In genomic region chr4:184153781-184154542, GRCh38 we compare ENCODE assay signal across 24 cellular contexts.
A peak's percentile ranks its signal among the peaks of the same experiment; 100 is the strongest.
DNase-seq lines count a peak whose midpoint lies in the region; ATAC-seq, FAIRE-seq and TF ChIP-seq lines count a peak whose summit lies in the region.
"Had no signal": no experiment of that assay in that cellular context is flagged by ENCODE, and none has a peak within 500 bp of the region (broad histone marks: within the 10 kb centered on the region; RNA-seq: fewer than 3 reads in every experiment).

No MANE protein-coding gene starts in this region.

- H3K4me1 Mint-ChIP-seq in activated T-cell treated with anti-CD3 and anti-CD28 coated beads, Interleukin-2, amount 50 U/mL, for 72 hours (ENCODE audit: low read depth): no peaks in the 10 kb centered on the region
- H3K4me1 Mint-ChIP-seq: GM23338 had no signal

- H3K9me3 Mint-ChIP-seq in activated T-cell treated with anti-CD3 and anti-CD28 coated beads, Interleukin-2, amount 50 U/mL, for 72 hours: no peaks in the 10 kb centered on the region
- H3K9me3 Mint-ChIP-seq: GM23338 had no signal

- no peak overlapping the region for H3K27ac Mint-ChIP-seq in activated T-cell treated with anti-CD3 and anti-CD28 coated beads, Interleukin-2, amount 50 U/mL, for 72 hours
- H3K27ac Mint-ChIP-seq: CD4-positive, CD25-positive, alpha-beta regulatory T cell; GM23338 had no signal

- H3K9me3 ChIP-seq in K562 (replicated peaks; ENCODE audit: control insufficient read depth, insufficient read depth, low read depth, low read length): no peaks in the 10 kb centered on the region
- H3K9me3 ChIP-seq in esophagus squamous epithelium: no peaks in the 10 kb centered on the region
- H3K9me3 ChIP-seq in HepG2 (ENCODE audit: low read length): no peaks in the 10 kb centered on the region
- H3K9me3 ChIP-seq: A549, SJCRH30 had no signal

- TF ChIP-seq RAD21 in K562 (CRISPR knock-in tag; conservative IDR thresholded peaks at IDR 0.05 in 1 of 2, IDR thresholded peaks at IDR 0.05 in 1 of 2): no peak
- no peak for TF ChIP-seq RAD21 in HepG2 (CRISPR knock-in tag; IDR thresholded peaks at IDR 0.05)

- no peaks in the 10 kb centered on the region for H3K36me3 ChIP-seq in K562 (ENCODE audit: control insufficient read depth, insufficient read depth, low read length)
- H3K36me3 ChIP-seq in esophagus squamous epithelium: no peaks in the 10 kb centered on the region
- H3K36me3 ChIP-seq in HepG2 (replicated peaks in 1 of 2; ENCODE audit: control insufficient read depth in 1 of 2, insufficient read depth in 2 of 2, low read length in 2 of 2): no peaks in the 10 kb centered on the region
- H3K36me3 ChIP-seq: SJCRH30 had no signal

- no peak for DNase-seq in K562 (ENCODE audit: extremely low read depth in 1 of 4, low spot score in 3 of 4)
- no peak for DNase-seq in esophagus squamous epithelium (lab: John Stamatoyannopoulos, UW)
- no peak for DNase-seq in HepG2 (ENCODE audit: low spot score)
- peak; percentile 47 for DNase-seq in superior temporal gyrus (ENCODE audit: extremely low spot score)
- no peak for DNase-seq in T-helper 1 cell
- DNase-seq in activated T-cell treated with anti-CD3 and anti-CD28 coated beads, Interleukin-2, amount 50 U/mL, for 72 hours: no peak
- no peak for DNase-seq in NCI-H510A treated with DMSO at 0.1 percent for 48 hours (lab: John Stamatoyannopoulos, UW)
- DNase-seq: CD4-positive, CD25-positive, alpha-beta regulatory T cell; DMS79; KG1; NCI-H1092 treated with DMSO at 0.1 percent for 48 hours; NCI-H146; NCI-H2029 treated with DMSO at 0.1 percent for 48 hours; NCI-H226; NCI-H524; NCI-H774; NK-92 treated with Interleukin-12 subunit alpha and Interleukin-12 subunit beta, amount 100 ng/mL, for 24 hours; SJCRH30 had no signal

- FAIRE-seq in K562 (lab: Jason Lieb, UNC) (no peak), HepG2 (lab: Jason Lieb, UNC) (no peak)
- FAIRE-seq: A549 had no signal

- intact Hi-C loops in K562 (cut with micrococcal nuclease) (no loop called here), esophagus squamous epithelium (cut with DNase I) (no loop called here), HepG2 (cut with micrococcal nuclease; ENCODE audit: unreplicated experiment) (no loop called here)

- no peak for ATAC-seq in K562
- ATAC-seq in HepG2: no peak
- ATAC-seq in activated T-cell treated with anti-CD3 and anti-CD28 coated beads, Interleukin-2, amount 50 U/mL, for 72 hours (replicated peaks in 1 of 2): no peak
- ATAC-seq in GM21717 (IDR thresholded peaks at IDR 0.05; ENCODE audit: unreplicated experiment): no peak
- ATAC-seq: A549, GM23338, HCT116 had no signal

- TF ChIP-seq CTCF in K562 (IDR thresholded peaks at IDR 0.05 in 2 of 3, conservative IDR thresholded peaks at IDR 0.05 in 1 of 3; ENCODE audit: insufficient read depth in 2 of 3, low read depth in 1 of 3, low read length in 3 of 3) (no peak), esophagus squamous epithelium (IDR thresholded peaks at IDR 0.05) (no peak), HepG2 (CRISPR knock-in tag; IDR thresholded peaks at IDR 0.05) (no peak)

- H3K9ac ChIP-seq in K562 (ENCODE audit: insufficient read depth in 1 of 2, low read depth in 2 of 2, low read length in 2 of 2): no peak overlapping the region
- H3K9ac ChIP-seq in HepG2 (ENCODE audit: insufficient read depth, low read depth, low read length): no peak overlapping the region

- H3K4me2 ChIP-seq in K562 (ENCODE audit: insufficient read depth, low read length) (no peak overlapping the region), HepG2 (ENCODE audit: low read depth, low read length) (no peak overlapping the region)
- H3K4me2 ChIP-seq: A549, GM23338 had no signal

- CTCF ChIA-PET in K562 (lab: Yijun Ruan, JAX; ENCODE audit: low intra/inter-chr PET ratio): no interaction called here
- CTCF ChIA-PET in HepG2 (lab: Yijun Ruan, JAX; ENCODE audit: low intra/inter-chr PET ratio, low total read pairs): no interaction called here

- no peaks in the 10 kb centered on the region for H4K20me1 ChIP-seq in K562 (replicated peaks; ENCODE audit: control insufficient read depth, insufficient read depth, low read length)
- no peaks in the 10 kb centered on the region for H4K20me1 ChIP-seq in HepG2 (ENCODE audit: insufficient read depth, low read length)

- no peak overlapping the region for H3K4me3 Mint-ChIP-seq in activated T-cell treated with anti-CD3 and anti-CD28 coated beads, Interleukin-2, amount 50 U/mL, for 72 hours
- H3K4me3 Mint-ChIP-seq: CD4-positive, CD25-positive, alpha-beta regulatory T cell; GM23338 had no signal

- BruUV-seq in K562 (replicated peaks; lab: Mats Ljungman, UMichigan) (no TSS peak), HepG2 (replicated peaks; lab: Mats Ljungman, UMichigan) (no TSS peak)

- H3K79me2 ChIP-seq in K562 (ENCODE audit: control insufficient read depth, insufficient read depth, low read length) (no peaks in the 10 kb centered on the region), HepG2 (ENCODE audit: insufficient read depth, low read length) (no peaks in the 10 kb centered on the region)

- no peaks in the 10 kb centered on the region for H3K9me1 ChIP-seq in K562 (ENCODE audit: control insufficient read depth, insufficient read depth, low read length)

- H3K4me3 ChIP-seq in K562 (no peak overlapping the region), esophagus squamous epithelium (no peak overlapping the region), HepG2 (replicated peaks in 1 of 3; ENCODE audit: insufficient read depth in 1 of 3, low read depth in 2 of 3, low read length in 3 of 3) (no peak overlapping the region)
- H3K4me3 ChIP-seq: A549, GM23338, SJCRH30 had no signal

- no peak overlapping the region for H2AFZ ChIP-seq in K562 (ENCODE audit: low read depth, low read length)
- no peak overlapping the region for H2AFZ ChIP-seq in HepG2 (ENCODE audit: low read length)
- H2AFZ ChIP-seq: GM23338 had no signal

- H3K4me1 ChIP-seq in K562 (replicated peaks in 1 of 2; ENCODE audit: control insufficient read depth in 2 of 2, insufficient read depth in 2 of 2, low read length in 2 of 2) (no peaks in the 10 kb centered on the region; a peak in 1 of 5 replicates), esophagus squamous epithelium (peaks cover 0 to 35% (median 5%) of the 10 kb centered on the region in 3 donors), HepG2 (ENCODE audit: insufficient read depth, low read length) (peaks cover 10% of the 10 kb centered on the region)
- H3K4me1 ChIP-seq: A549, SJCRH30 had no signal

- WGBS in K562 (ENCODE audit: insufficient coverage, low coverage, missing lambda C conversion rate): 5% methylated on average over 12 of the region's 12 CpGs
- WGBS in esophagus squamous epithelium, 2 donors: 52 to 74% methylated on average over 12 of the region's 12 CpGs
- 50% methylated on average over 12 of the region's 12 CpGs for WGBS in HepG2 (ENCODE audit: low lambda C conversion rate)

- peaks cover 16% of the 10 kb centered on the region for H3K27me3 Mint-ChIP-seq in activated T-cell treated with anti-CD3 and anti-CD28 coated beads, Interleukin-2, amount 50 U/mL, for 72 hours (ENCODE audit: low read depth)

- TF ChIP-seq EP300 in K562 (IDR thresholded peaks at IDR 0.05; ENCODE audit: low read length) (no peak), HepG2 (IDR thresholded peaks at IDR 0.05; ENCODE audit: low read depth in 2 of 2, low read length in 2 of 2) (no peak), HepG2 (CRISPR knock-in tag; IDR thresholded peaks at IDR 0.05; ENCODE audit: borderline replicate concordance) (no peak)

- no peak overlapping the region for H3K27ac ChIP-seq in K562 (ENCODE audit: extremely low read depth, low read depth, low read length)
- H3K27ac ChIP-seq in esophagus squamous epithelium: peak overlapping the region; percentile 56 to 77 (median 69)
- no peak overlapping the region for H3K27ac ChIP-seq in HepG2 (ENCODE audit: extremely low read length, insufficient read depth, low read length)
- H3K27ac ChIP-seq: A549, HL-60, RWPE1, SJCRH30 had no signal

- no peaks in the 10 kb centered on the region for H3K36me3 Mint-ChIP-seq in activated T-cell treated with anti-CD3 and anti-CD28 coated beads, Interleukin-2, amount 50 U/mL, for 72 hours (ENCODE audit: insufficient read depth in 2 of 2)
- H3K36me3 Mint-ChIP-seq: CD4-positive, CD25-positive, alpha-beta regulatory T cell had no signal

- in situ Hi-C loops in K562 (cut with MboI): loop anchor here (25.0 kb wide), 1 partner anchor 692 kb away; no protein-coding TSS in a partner anchor
- in situ Hi-C loops in HepG2 (cut with HindIII; ENCODE audit: extremely low pct_ligation_motif_present, low pct_unique_long_range_greater_than_20kb): no loop called here

- TF ChIP-seq POLR2A in K562 (conservative IDR thresholded peaks at IDR 0.05) (no peak), esophagus squamous epithelium (IDR thresholded peaks at IDR 0.05) (no peak), HepG2 (IDR thresholded peaks at IDR 0.05; ENCODE audit: insufficient read depth in 1 of 2, low read depth in 2 of 2, low read length in 2 of 2) (no peak)

- POLR2A ChIA-PET in K562 (lab: Yijun Ruan, JAX): interaction anchor here (0.6 kb wide), 1 partner anchor 12 kb away, joined by 3 read pairs; no protein-coding TSS in a partner anchor
- POLR2A ChIA-PET in HepG2 (lab: Yijun Ruan, JAX): no interaction called here

- no peaks in the 10 kb centered on the region; a peak in 1 of 5 replicates for H3K27me3 ChIP-seq in K562 (ENCODE audit: control insufficient read depth in 2 of 2, insufficient read depth in 2 of 2, low read length in 2 of 2)
- H3K27me3 ChIP-seq in esophagus squamous epithelium: no peaks in the 10 kb centered on the region
- no peaks in the 10 kb centered on the region for H3K27me3 ChIP-seq in HepG2 (ENCODE audit: control insufficient read depth in 1 of 2, insufficient read depth in 2 of 2, low read length in 2 of 2)
- H3K27me3 ChIP-seq: SJCRH30 had no signal

TF ChIP-seq in K562, 482 proteins besides CTCF, POLR2A, EP300 and RAD21 (continues in another document):
- no peak for TF ChIP-seq BRD9 (IDR thresholded peaks at IDR 0.05; ENCODE audit: low read depth, partially characterized antibody)
- TF ChIP-seq HOXB6 (CRISPR knock-in tag; IDR thresholded peaks at IDR 0.05; ENCODE audit: borderline replicate concordance): no peak

TF ChIP-seq in HepG2, 621 proteins besides CTCF, POLR2A, EP300 and RAD21:
- TF ChIP-seq ATF7 (IDR thresholded peaks at IDR 0.05) (peak; percentile 92), ATF7 (CRISPR knock-in tag; IDR thresholded peaks at IDR 0.05) (no peak), CREB1 (IDR thresholded peaks at IDR 0.05) (peak; percentile 88), CREB1 (CRISPR knock-in tag; IDR thresholded peaks at IDR 0.05) (no peak), ZNF138 (CRISPR knock-in tag; IDR thresholded peaks at IDR 0.05; ENCODE audit: low read depth) (no peak)

Comparison
In these comparisons a context has a peak if more than half of its experiments do, and no peak if none do; other contexts are left out.
1. H3K27ac ChIP-seq: peak in esophagus squamous epithelium (4 of 4); none in K562 (single experiment) and HepG2 (single experiment).